8 cellular contexts compared by ENCODE assay signal in the genomic region with DNA sequence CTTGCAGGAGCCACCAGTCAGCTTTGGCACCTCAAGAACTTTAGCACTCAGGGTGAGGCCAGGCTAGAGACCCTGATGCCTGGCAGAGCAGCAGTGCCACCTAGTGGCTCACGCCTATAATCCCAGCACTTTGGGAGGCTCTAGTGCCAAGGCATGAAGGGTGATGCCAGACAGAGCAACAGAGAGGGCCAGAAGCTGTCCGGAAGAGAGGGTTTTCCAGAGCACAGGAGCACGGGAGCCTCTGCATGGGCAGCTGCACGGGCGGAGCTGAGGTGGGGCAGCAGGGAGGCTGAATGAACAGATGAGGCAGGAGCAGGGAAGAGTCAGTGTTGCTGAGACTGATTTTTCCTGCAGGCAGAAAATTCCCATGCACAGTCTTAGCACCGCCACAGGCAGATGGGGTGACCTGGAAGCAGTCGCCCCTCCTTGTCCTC. TPM values are rescaled to one million over a fixed set of nuclear protein-coding genes. Genes with fewer than 3 reads are reported as not detected.
A peak's percentile ranks its signal among the peaks of the same experiment; 100 is the strongest.
DNase-seq lines count a peak whose midpoint lies in the region; ATAC-seq and TF ChIP-seq lines count a peak whose summit lies in the region.

No MANE protein-coding gene starts in this region.

- no peaks in the 10 kb centered on the region for H3K36me3 ChIP-seq in lung (ENCODE audit: control insufficient read depth in 2 of 2, insufficient read depth in 2 of 2, low read length in 2 of 2)

- POLR2A ChIA-PET in activated CD4-positive, alpha-beta T cell treated with anti-CD3 and anti-CD28 coated beads for 36 hours (lab: Charles Lee): no interaction called here

- H3K27me3 ChIP-seq in lung (ENCODE audit: control insufficient read depth, insufficient read depth): no peaks in the 10 kb centered on the region

- WGBS in lung, 2 donors: 21 to 26% methylated on average over 7 of the region's 7 CpGs

- no peaks in the 10 kb centered on the region for H3K36me3 Mint-ChIP-seq in activated CD4-positive, alpha-beta T cell treated with anti-CD3 and anti-CD28 coated beads for 36 hours (ENCODE audit: low read depth)

- no peak overlapping the region for H3K4me3 ChIP-seq in lung

- peak; percentile 76 for ATAC-seq in HG02763 (IDR thresholded peaks at IDR 0.05; ENCODE audit: unreplicated experiment)
- ATAC-seq in activated CD4-positive, alpha-beta T cell treated with anti-CD3 and anti-CD28 coated beads for 36 hours: peak; percentile 88
- ATAC-seq in lung (ENCODE audit: insufficient read depth, low FRiP score): peak; percentile 88

- no peak overlapping the region for H3K4me3 Mint-ChIP-seq in activated CD4-positive, alpha-beta T cell treated with anti-CD3 and anti-CD28 coated beads for 36 hours

- peak; percentile 67 for TF ChIP-seq CTCF in lung (IDR thresholded peaks at IDR 0.05; ENCODE audit: control extremely low read depth, extremely low read depth)

- H3K4me1 ChIP-seq in lung (ENCODE audit: control insufficient read depth in 2 of 2, insufficient read depth in 2 of 2, low read length in 2 of 2): peaks cover 0 to 1% of the 10 kb centered on the region in 2 donors

- peaks cover 4% of the 10 kb centered on the region for H3K27me3 Mint-ChIP-seq in activated CD4-positive, alpha-beta T cell treated with anti-CD3 and anti-CD28 coated beads for 36 hours

- H3K9me3 Mint-ChIP-seq in activated CD4-positive, alpha-beta T cell treated with anti-CD3 and anti-CD28 coated beads for 36 hours (ENCODE audit: low read depth): no peaks in the 10 kb centered on the region

- CTCF ChIA-PET in activated CD4-positive, alpha-beta T cell treated with anti-CD3 and anti-CD28 coated beads for 36 hours (lab: Charles Lee): interaction anchor here (0.9 to 6.7 kb wide), 17 partner anchors 10 to 309 kb away, joined by 3 to 70 read pairs (median 8); no protein-coding TSS in a partner anchor

- intact Hi-C loops in activated CD4-positive, alpha-beta T cell treated with anti-CD3 and anti-CD28 coated beads for 36 hours (cut with DNase I, micrococcal nuclease): loop anchor here (1.0 to 5.0 kb wide), 4 partner anchors 291 to 891 kb away; no protein-coding TSS in a partner anchor

- no peak overlapping the region for H3K27ac Mint-ChIP-seq in activated CD4-positive, alpha-beta T cell treated with anti-CD3 and anti-CD28 coated beads for 36 hours

- H3K27ac ChIP-seq in lung (ENCODE audit: low read depth in 1 of 2, low read length in 1 of 2): no peak overlapping the region

- DNase-seq in SIG-M5 treated with dmso at 0.1 percent for 504 hours (lab: John Stamatoyannopoulos, UW; ENCODE audit: unreplicated experiment) (peak; percentile 67), SIG-M5 (lab: John Stamatoyannopoulos, UW) (no peak), NCI-H2227 treated with DMSO at 0.1 percent for 48 hours (lab: John Stamatoyannopoulos, UW) (peak; percentile 44), dedifferentiated amniotic fluid mesenchymal stem cell (ENCODE audit: extremely low spot score) (peak; percentile 80), lung (ENCODE audit: low spot score) (peak; percentile 51)
- peak; percentile 79 for DNase-seq in activated CD4-positive, alpha-beta T cell treated with anti-CD3 and anti-CD28 coated beads for 36 hours
- DNase-seq in stimulated activated CD8-positive, alpha-beta memory T cell treated with anti-CD3 and anti-CD28 coated beads, Interleukin-15, amount 100 ng/mL, for 1 hour (ENCODE audit: low read depth): peak; percentile 21

- no peaks in the 10 kb centered on the region for H3K4me1 Mint-ChIP-seq in activated CD4-positive, alpha-beta T cell treated with anti-CD3 and anti-CD28 coated beads for 36 hours

- no peaks in the 10 kb centered on the region for H3K9me3 ChIP-seq in lung (ENCODE audit: control insufficient read depth in 2 of 2, insufficient read depth in 1 of 2, low read length in 1 of 2)

RNA-seq across cellular contexts. Expression of a gene that starts 38.9 kb away (rescaled TPM):
- 1 to 10 TPM; 3.3 to 3.5 TPM for total RNA-seq in activated CD4-positive, alpha-beta T cell treated with anti-CD3 and anti-CD28 coated beads for 36 hours
- 1 to 10 TPM; 1.0 to 1.7 TPM for total RNA-seq in lung
- 1 to 10 TPM; 1.7 to 2.8 TPM for polyA plus RNA-seq in lung
